In genomic region chr5:72878854-72879253, GRCh38 we compare ENCODE assay signal across 15 cellular contexts.
A peak's percentile ranks its signal among the peaks of the same experiment; 100 is the strongest.
DNase-seq lines count a peak whose midpoint lies in the region.
"Had no signal": no experiment of that assay in that cellular context is flagged by ENCODE, and none has a peak within 500 bp of the region (broad histone marks: within the 10 kb centered on the region; RNA-seq: fewer than 3 reads in every experiment).

No MANE protein-coding gene starts in this region.

- peak; percentile 48 for DNase-seq in NCI-H1092 treated with DMSO at 0.1 percent for 48 hours (lab: John Stamatoyannopoulos, UW)
- DNase-seq in NCI-H2196 (lab: John Stamatoyannopoulos, UW; ENCODE audit: unreplicated experiment), result peak; percentile 50
- peak; percentile 46 for DNase-seq in cerebellar cortex (ENCODE audit: low spot score)
- DNase-seq in putamen (ENCODE audit: low spot score), result peak; percentile 13
- DNase-seq in ecto neural progenitor cell (ENCODE audit: low spot score), result no peak
- DNase-seq in NAMALWA (ENCODE audit: low spot score), result no peak
- DNase-seq in occipital lobe (lab: John Stamatoyannopoulos, UW), result no peak
- DNase-seq: activated CD4-positive, alpha-beta T cell treated with anti-CD3 and anti-CD28 coated beads for 48 hours; activated naive CD8-positive, alpha-beta T cell treated with anti-CD3 and anti-CD28 coated beads, Interleukin-2, amount 10 ng/mL, durations not matched to agents 7 days and 5 days; foreskin fibroblast; left colon; NCI-H2227 treated with DMSO at 0.1 percent for 48 hours; SIG-M5; stimulated activated CD4-positive, alpha-beta T cell treated with anti-CD3 and anti-CD28 coated beads, Interleukin-4, amount 100 ng/mL, for 24 hours; T-helper 9 cell had no signal

Comparison
In these comparisons a context has a peak if more than half of its experiments do, and no peak if none do; other contexts are left out.
1. DNase-seq: peak in NCI-H1092 treated with DMSO at 0.1 percent for 48 hours (single experiment), NCI-H2196 (single experiment), cerebellar cortex (single experiment) and putamen (single experiment); none in ecto neural progenitor cell (single experiment), NAMALWA (single experiment) and occipital lobe (single experiment).